In genomic region chr1:164561461-164561860, GRCh38 we compare ENCODE assay signal across 10 cellular contexts. TPM values are rescaled to one million over a fixed set of nuclear protein-coding genes. Genes with fewer than 3 reads are reported as not detected.
DNase-seq lines count a peak whose midpoint lies in the region; ATAC-seq, FAIRE-seq and TF ChIP-seq lines count a peak whose summit lies in the region.
"Had no signal": no experiment of that assay in that cellular context is flagged by ENCODE, and none has a peak within 500 bp of the region (broad histone marks: within the 10 kb centered on the region; RNA-seq: fewer than 3 reads in every experiment).

No MANE protein-coding gene starts in this region.

- no peaks in the 10 kb centered on the region for H3K27me3 ChIP-seq in ACC112 (ENCODE audit: insufficient read depth, low read length)
- H3K27me3 ChIP-seq in H1 (replicated peaks in 1 of 4; ENCODE audit: control insufficient read depth in 3 of 4, extremely low read depth in 1 of 4, insufficient read depth in 3 of 4, low read length in 3 of 4), result no peaks in the 10 kb centered on the region
- peaks cover 28% of the 10 kb centered on the region for H3K27me3 ChIP-seq in CD4-positive, alpha-beta T cell (ENCODE audit: control insufficient read depth, insufficient read depth, low read length)

- no peaks in the 10 kb centered on the region for H3K36me3 Mint-ChIP-seq in nephron progenitor cell (ENCODE audit: low read depth)
- no peaks in the 10 kb centered on the region for H3K36me3 Mint-ChIP-seq in CD4-positive, alpha-beta T cell (ENCODE audit: low read depth)

- no peak overlapping the region for H2AK5ac ChIP-seq in H1 (ENCODE audit: low read depth, low read length)

- peak overlapping the region; percentile 99 for H3K27ac Mint-ChIP-seq in nephron progenitor cell
- no peak overlapping the region for H3K27ac Mint-ChIP-seq in CD4-positive, alpha-beta T cell

- H3K4me2 ChIP-seq in H1 (ENCODE audit: insufficient read depth in 1 of 2, low read depth in 2 of 2, low read length in 2 of 2), result peak overlapping the region; percentile 65 to 80

- no peaks in the 10 kb centered on the region; the same call in 1 of the 2 replicates for H3K23me2 ChIP-seq in H1 (ENCODE audit: low read depth, low read length)

- no peak overlapping the region for H2BK20ac ChIP-seq in H1 (ENCODE audit: low read length)

- H3K79me2 ChIP-seq in ACC112 (ENCODE audit: control insufficient read depth, insufficient read depth, low read length, unreplicated experiment) (peaks cover 38% of the 10 kb centered on the region), H1 (ENCODE audit: control insufficient read depth in 1 of 2, insufficient read depth in 2 of 2, low read length in 2 of 2) (peaks cover 18 to 66% of the 10 kb centered on the region in 2 experiments; a peak in 3 of 4 replicates)

- H2AFZ ChIP-seq in ACC112 (ENCODE audit: low read length, unreplicated experiment) (peak overlapping the region; percentile 97), H1 (ENCODE audit: low read length) (no peak overlapping the region)

- TF ChIP-seq RAD21 in H1 (IDR thresholded peaks at IDR 0.05 in 1 of 2, conservative IDR thresholded peaks at IDR 0.05 in 1 of 2; ENCODE audit: low read depth in 2 of 2, low read length in 2 of 2), result no peak

- H3K4me1 ChIP-seq in ACC112 (ENCODE audit: control insufficient read depth, insufficient read depth, low read length, unreplicated experiment) (peaks cover 4% of the 10 kb centered on the region), H1 (replicated peaks in 1 of 4; ENCODE audit: control insufficient read depth in 3 of 4, insufficient read depth in 4 of 4, low read length in 3 of 4) (peaks cover 0 to 17% (median 6%) of the 10 kb centered on the region in 4 experiments; a peak in 3 of 7 replicates)

- H3K18ac ChIP-seq in H1 (ENCODE audit: extremely low read depth, low read length), result no peak overlapping the region

- POLR2A ChIA-PET in H1 (lab: Charles Lee; ENCODE audit: partially characterized antibody), result interaction anchor here (0.9 to 1.9 kb wide), 3 partner anchors 10 to 18 kb away, joined by 3 to 7 read pairs (median 4); no protein-coding TSS in a partner anchor
- POLR2A ChIA-PET in CD4-positive, alpha-beta T cell (lab: Charles Lee), result no interaction called here

- TF ChIP-seq CTCF in H1 (IDR thresholded peaks at IDR 0.05; ENCODE audit: control extremely low read depth in 1 of 3, insufficient read depth in 1 of 3, low read depth in 1 of 3, low read length in 3 of 3) (no peak), nephron progenitor cell (IDR thresholded peaks at IDR 0.05) (no peak)
- TF ChIP-seq CTCF in CD4-positive, alpha-beta T cell (IDR thresholded peaks at IDR 0.05), result no peak

- ATAC-seq in HG03045 (IDR thresholded peaks at IDR 0.05; ENCODE audit: unreplicated experiment), result no peak
- ATAC-seq in CD4-positive, alpha-beta T cell (ENCODE audit: poor library complexity), result no peak
- ATAC-seq in HG02884 (IDR thresholded peaks at IDR 0.05; ENCODE audit: unreplicated experiment), result no peak
- ATAC-seq: esophagus mucosa had no signal

- H4K91ac ChIP-seq in H1 (replicated peaks; ENCODE audit: insufficient read length, low read length), result no peak overlapping the region

- H3K4me3 ChIP-seq in ACC112 (ENCODE audit: low read depth, low read length) (peak overlapping the region; percentile 89), H1 (ENCODE audit: extremely low read depth in 1 of 4, insufficient read depth in 2 of 4, low read depth in 3 of 4, low read length in 4 of 4) (peak overlapping the region; percentile 83 to 95 (median 90))

- no peak overlapping the region for H2BK120ac ChIP-seq in H1 (replicated peaks; ENCODE audit: low read depth, low read length)

- no peak overlapping the region for H3K56ac ChIP-seq in H1 (replicated peaks; ENCODE audit: insufficient read length, low read depth, low read length)

- CTCF ChIA-PET in H1 (lab: Charles Lee; ENCODE audit: partially characterized antibody), result interaction anchor here (0.6 to 2.4 kb wide), 4 partner anchors 16 to 931 kb away, joined by 3 to 6 read pairs (median 4); no protein-coding TSS in a partner anchor
- CTCF ChIA-PET in CD4-positive, alpha-beta T cell (lab: Charles Lee), result no interaction called here

- H3K4me1 Mint-ChIP-seq in nephron progenitor cell, result peaks cover 58% of the 10 kb centered on the region
- peaks cover 21% of the 10 kb centered on the region for H3K4me1 Mint-ChIP-seq in CD4-positive, alpha-beta T cell (ENCODE audit: low read depth)

- H4K20me1 ChIP-seq in H1 (replicated peaks in 1 of 2; ENCODE audit: control insufficient read depth in 1 of 2, insufficient read depth in 2 of 2, low read length in 2 of 2), result peaks cover 2 to 24% of the 10 kb centered on the region in 2 experiments

- intact Hi-C loops in CD4-positive, alpha-beta T cell (cut with DNase I, micrococcal nuclease), result no loop called here

- no peaks in the 10 kb centered on the region for H3K9me3 ChIP-seq in H1 (ENCODE audit: insufficient read depth in 2 of 2, low read depth in 1 of 2, low read length in 1 of 2)
- no peaks in the 10 kb centered on the region for H3K9me3 ChIP-seq in CD4-positive, alpha-beta T cell (ENCODE audit: control insufficient read depth, low read length)

- no peak for FAIRE-seq in H1 (lab: Jason Lieb, UNC)

- no peak overlapping the region for H4K8ac ChIP-seq in H1 (ENCODE audit: extremely low read depth, insufficient read depth, low read length)

- H3K27me3 Mint-ChIP-seq in nephron progenitor cell (ENCODE audit: low read depth, poor library complexity), result no peaks in the 10 kb centered on the region
- H3K27me3 Mint-ChIP-seq in CD4-positive, alpha-beta T cell, result peaks cover 39% of the 10 kb centered on the region

- peak overlapping the region; percentile 45 for H3K27ac ChIP-seq in ACC112 (ENCODE audit: low read depth, low read length)
- H3K27ac ChIP-seq in H1 (ENCODE audit: low read depth, low read length), result no peak overlapping the region
- no peak overlapping the region for H3K27ac ChIP-seq in CD4-positive, alpha-beta T cell (ENCODE audit: low read depth, low read length)

- peak overlapping the region in 1 of 4 experiments; percentile 61; a peak in 1 of 7 replicates for H3K9ac ChIP-seq in H1 (replicated peaks in 1 of 4; ENCODE audit: extremely low read depth in 1 of 4, low read depth in 3 of 4, low read length in 3 of 4)

- no peak overlapping the region for H2BK12ac ChIP-seq in H1 (ENCODE audit: low read depth, low read length)

- H3K14ac ChIP-seq in H1 (ENCODE audit: insufficient read length), result no peak overlapping the region

- TF ChIP-seq POLR2A in H1 (IDR thresholded peaks at IDR 0.05; ENCODE audit: control extremely low read depth in 1 of 2, low read depth in 2 of 2, low read length in 2 of 2), result no peak

- H3K36me3 ChIP-seq in ACC112 (ENCODE audit: insufficient read depth, low read length) (no peaks in the 10 kb centered on the region), H1 (ENCODE audit: control insufficient read depth in 2 of 4, insufficient read depth in 4 of 4, low read length in 3 of 4) (peaks cover 0 to 8% (median 1%) of the 10 kb centered on the region in 4 experiments; a peak in 1 of 8 replicates)

- H2BK5ac ChIP-seq in H1 (ENCODE audit: low read depth, low read length), result no peak overlapping the region

- TF ChIP-seq EP300 in H1 (IDR thresholded peaks at IDR 0.05; ENCODE audit: borderline replicate concordance in 1 of 2, low read depth in 2 of 2, low read length in 2 of 2), result no peak

- no peaks in the 10 kb centered on the region for H3K9me3 Mint-ChIP-seq in nephron progenitor cell
- peaks cover 5% of the 10 kb centered on the region for H3K9me3 Mint-ChIP-seq in CD4-positive, alpha-beta T cell

- no peak overlapping the region for H4K5ac ChIP-seq in H1 (ENCODE audit: insufficient read length, low read depth, low read length)

- H3K23ac ChIP-seq in H1 (ENCODE audit: insufficient read length), result no peak overlapping the region

- H3K4ac ChIP-seq in H1 (replicated peaks; ENCODE audit: insufficient read length, low read depth, low read length), result no peak overlapping the region

- peak overlapping the region; percentile 95 for H3K4me3 Mint-ChIP-seq in nephron progenitor cell
- H3K4me3 Mint-ChIP-seq in CD4-positive, alpha-beta T cell, result no peak overlapping the region

- WGBS in H1 (ENCODE audit: extremely low coverage in 1 of 2, insufficient coverage in 1 of 2, insufficient read length in 1 of 2, insufficient replicate concordance in 2 of 2, low coverage in 1 of 2, low lambda C conversion rate in 2 of 2, missing lambda C conversion rate in 1 of 2), 2 experiments, result 0% methylated on average over 1 of the region's 1 CpG; no CpG with 5 or more reads in 1 of the 2 experiments

- no peaks in the 10 kb centered on the region for H3K79me1 ChIP-seq in H1 (ENCODE audit: low read depth, low read length)

- peak; percentile 14 for DNase-seq in NCI-H1694 (lab: John Stamatoyannopoulos, UW)
- no peak for DNase-seq in H1 (ENCODE audit: low read depth in 1 of 2, low spot score in 2 of 2)
- DNase-seq in nephron progenitor cell, result no peak
- no peak for DNase-seq in CD4-positive, alpha-beta T cell
- no peak for DNase-seq in NCI-H1436 (lab: John Stamatoyannopoulos, UW)

- H2BK15ac ChIP-seq in H1 (ENCODE audit: low read length), result no peak overlapping the region

TF ChIP-seq in H1, 55 proteins besides CTCF, POLR2A, EP300 and RAD21 (continues in another document):
- TF ChIP-seq KDM1A (IDR thresholded peaks at IDR 0.05; ENCODE audit: borderline replicate concordance, low read length), result no peak
- TF ChIP-seq EZH2 (IDR thresholded peaks at IDR 0.05; ENCODE audit: low read depth, low read length, severe bottlenecking), result no peak
- no peak for TF ChIP-seq CBX5 (IDR thresholded peaks at IDR 0.05; ENCODE audit: low read depth, low read length)
- TF ChIP-seq CHD1 (IDR thresholded peaks at IDR 0.05; ENCODE audit: low read depth, low read length), result no peak
- no peak for TF ChIP-seq SP1 (IDR thresholded peaks at IDR 0.05; ENCODE audit: low read depth, low read length)
- no peak for TF ChIP-seq RNF2 (IDR thresholded peaks at IDR 0.05; ENCODE audit: borderline replicate concordance, low read depth, low read length, missing control alignments, poor library complexity, severe bottlenecking)
- no peak for TF ChIP-seq MAFK (IDR thresholded peaks at IDR 0.05; ENCODE audit: low read depth, low read length)
- no peak for TF ChIP-seq ZNF274 (IDR thresholded peaks at IDR 0.05; ENCODE audit: borderline replicate concordance, extremely low read depth, low read length)
- no peak for TF ChIP-seq EGR1 (IDR thresholded peaks at IDR 0.05; ENCODE audit: borderline replicate concordance, low read depth, low read length)
- TF ChIP-seq GTF2F1 (IDR thresholded peaks at IDR 0.05; ENCODE audit: borderline replicate concordance, low read depth, low read length), result no peak

RNA-seq across cellular contexts. Expression of gene PBX1, which starts 2.5 kb away (rescaled TPM):
- 118 and 124 TPM in 2 replicates for total RNA-seq in H1 (2021; fragmentation: NEBNext Ultra II Directional; extraction: Animal tissue kit (Norgen Biotek cat#: 25700))
- polyA plus RNA-seq in H1 (2011; rRNA removed), result 80.1 and 87.4 TPM in 2 replicates
- 74.1 TPM for polyA plus RNA-seq in H1 (2011; cell fraction: cytosol; rRNA removed)
- polyA plus RNA-seq in H1 (2011; cell fraction: nucleus; rRNA removed), result 95.6 TPM
- polyA plus RNA-seq in H1 (2012, experiment 1 of 2), result 77.4 to 111 TPM (median 91.6 TPM) in 4 replicates
- polyA plus RNA-seq in H1 (2012, experiment 2 of 2), result 28.4 TPM
- 54.3 TPM for polyA plus RNA-seq in H1 (2013, experiment 1 of 2)
- polyA plus RNA-seq in H1 (2013, experiment 2 of 2), result 50.2 TPM
- polyA minus RNA-seq in H1 (2011; rRNA and poly(A)+ RNA removed), result 219 and 238 TPM in 2 replicates
- 79.4 TPM for polyA minus RNA-seq in H1 (2011; cell fraction: cytosol; rRNA and poly(A)+ RNA removed)
- 225 TPM for polyA minus RNA-seq in H1 (2011; cell fraction: nucleus; rRNA and poly(A)+ RNA removed)
- total RNA-seq in CD4-positive, alpha-beta T cell, result under 1 TPM; 0.64 to 0.96 TPM
- total RNA-seq: activated CD8-positive, alpha-beta memory T cell treated with anti-CD3 and anti-CD28 coated beads for 36 hours had no signal

Comparison
In these comparisons a context has a peak if more than half of its experiments do, and no peak if none do; other contexts are left out.
1. RNA of gene PBX1, which starts 2.5 kb away (total RNA-seq): 118 to 124 TPM in H1; 0.64 to 0.96 TPM in CD4-positive, alpha-beta T cell; every median in the first group is over 10 times any median in the second.